32 cellular contexts compared by ENCODE assay signal in genomic region chr4:33068539-33068938, GRCh38.
"Had no signal": no experiment of that assay in that cellular context is flagged by ENCODE, and none has a peak within 500 bp of the region (broad histone marks: within the 10 kb centered on the region; RNA-seq: fewer than 3 reads in every experiment).

No MANE protein-coding gene starts in this region.

- ATAC-seq: activated CD4-positive, alpha-beta T cell treated with anti-CD3 and anti-CD28 coated beads for 36 hours; activated naive CD4-positive, alpha-beta T cell treated with anti-CD3 and anti-CD28 coated beads, Interleukin-2, amount 50 U/mL, for 72 hours; activated T-cell treated with anti-CD3 and anti-CD28 coated beads, Interleukin-2, amount 50 U/mL, for 72 hours; esophagus mucosa; gastrocnemius medialis; heart right ventricle; T-helper 17 cell had no signal

- H3K4me1 ChIP-seq: ascending aorta, breast epithelium, heart right ventricle had no signal

- DNase-seq: activated B cell treated with CpG ODN at 0.5 μM for 24 hours; activated CD4-positive, alpha-beta memory T cell treated with anti-CD3 and anti-CD28 coated beads, Interleukin-2, amount 10 ng/mL, durations not matched to agents 7 days and 5 days; activated CD4-positive, alpha-beta T cell treated with anti-CD3 and anti-CD28 coated beads for 36 hours; activated CD4-positive, alpha-beta T cell treated with anti-CD3 and anti-CD28 coated beads, Interleukin-2, amount 10 ng/mL, durations not matched to agents 7 days and 5 days; activated CD4-positive, alpha-beta T cell treated with anti-CD3 and anti-CD28 coated beads, Interleukin-2, amount 50 U/mL, for 4 hours; activated CD4-positive, CD25-positive, alpha-beta regulatory T cell treated with anti-CD3 and anti-CD28 coated beads, Interleukin-2, amount 50 U/mL, for 72 hours; activated CD8-positive, alpha-beta memory T cell treated with anti-CD3 and anti-CD28 coated beads, Interleukin-2, amount 50 U/mL, for 48 hours; activated gamma-delta T cell; activated naive CD4-positive, alpha-beta T cell; activated naive CD4-positive, alpha-beta T cell treated with anti-CD3 and anti-CD28 coated beads, Interleukin-2, amount 10 ng/mL, durations not matched to agents 7 days and 5 days; activated naive CD8-positive, alpha-beta T cell treated with anti-CD3 and anti-CD28 coated beads, Interleukin-2, amount 10 ng/mL, durations not matched to agents 7 days and 5 days; activated T-cell treated with anti-CD3 and anti-CD28 coated beads for 4 hours; activated T-cell treated with anti-CD3 and anti-CD28 coated beads, Interleukin-2, amount 50 U/mL, for 24 hours; activated T-cell treated with anti-CD3 and anti-CD28 coated beads, Interleukin-2, amount 50 U/mL, for 72 hours; central memory CD4-positive, alpha-beta T cell; cerebellar nuclear complex; dorsolateral prefrontal cortex; effector memory CD4-positive, alpha-beta T cell; endodermal cell; foreskin fibroblast; gastrocnemius medialis; heart right ventricle; T-helper 1 cell; T-helper 17 cell; T1000; WERI-Rb-1 had no signal

- H3K4me3 ChIP-seq: ascending aorta, breast epithelium, cardiac muscle cell, coronary artery, dorsolateral prefrontal cortex, gastrocnemius medialis, heart right ventricle had no signal

- H3K36me3 ChIP-seq: ascending aorta, breast epithelium, cardiac muscle cell, gastrocnemius medialis, heart right ventricle, WERI-Rb-1 had no signal

- H3K9me3 ChIP-seq: ascending aorta, gastrocnemius medialis had no signal

- H3K27ac ChIP-seq: ascending aorta, breast epithelium, cardiac muscle cell, coronary artery, dorsolateral prefrontal cortex, gastrocnemius medialis, heart right ventricle, WERI-Rb-1 had no signal

- H3K27me3 ChIP-seq: ascending aorta, breast epithelium, cardiac muscle cell, dorsolateral prefrontal cortex, gastrocnemius medialis, heart right ventricle had no signal
